8 cellular contexts compared by ENCODE assay signal in genomic region chr16:14630620-14631330, GRCh38. TPM values are rescaled to one million over a fixed set of nuclear protein-coding genes. Genes with fewer than 3 reads are reported as not detected.
DNase-seq lines count a peak whose midpoint lies in the region; FAIRE-seq and TF ChIP-seq lines count a peak whose summit lies in the region.
"Not testable (repeated sequence)": the region's sequence is repeated elsewhere in the genome, so short reads cannot be mapped to it uniquely, and the experiment has no call there.

No MANE protein-coding gene starts in this region.

- H3K14ac ChIP-seq in H1 (ENCODE audit: insufficient read length): not testable (repeated sequence)

- TF ChIP-seq RAD21 in H1 (IDR thresholded peaks at IDR 0.05 in 1 of 2, conservative IDR thresholded peaks at IDR 0.05 in 1 of 2; ENCODE audit: low read depth in 2 of 2, low read length in 2 of 2): not testable (repeated sequence)

- WGBS in H1 (ENCODE audit: extremely low coverage in 1 of 2, insufficient coverage in 1 of 2, insufficient read length in 1 of 2, insufficient replicate concordance in 2 of 2, low coverage in 1 of 2, low lambda C conversion rate in 2 of 2, missing lambda C conversion rate in 1 of 2), 2 experiments: 91% methylated on average over 29 of the region's 29 CpGs; no CpG with 5 or more reads in 1 of the 2 experiments

- H2AK5ac ChIP-seq in H1 (ENCODE audit: low read depth, low read length): peak overlapping the region; percentile 87; the same call in 1 of the 2 replicates

- H3K36me3 ChIP-seq in HUES48 (ENCODE audit: control insufficient read depth, insufficient read depth, low read length): peaks cover 33% of the 10 kb centered on the region
- peaks cover 21% of the 10 kb centered on the region for H3K36me3 ChIP-seq in SK-N-MC (ENCODE audit: insufficient read depth, low read length)
- H3K36me3 ChIP-seq in H1 (ENCODE audit: control insufficient read depth in 2 of 4, insufficient read depth in 4 of 4, low read length in 3 of 4): peaks cover 0 to 25% (median 10%) of the 10 kb centered on the region in 4 experiments; a peak in 5 of 8 replicates
- peaks cover 37% of the 10 kb centered on the region for H3K36me3 ChIP-seq in iPS-20b (ENCODE audit: insufficient read depth, low read depth, low read length)

- POLR2A ChIA-PET in AG04450 (lab: Yijun Ruan, JAX) (interaction anchor here (0.6 kb wide), 3 partner anchors 21 to 449 kb away, joined by 3 to 7 read pairs (median 4); no protein-coding TSS in a partner anchor), H1 (lab: Charles Lee; ENCODE audit: partially characterized antibody) (interaction anchor here (0.5 to 2.4 kb wide), 12 partner anchors 8 to 709 kb away, joined by 3 to 19 read pairs (median 5); no protein-coding TSS in a partner anchor)

- H2BK20ac ChIP-seq in H1 (ENCODE audit: low read length): not testable (repeated sequence)

- not testable (repeated sequence) for TF ChIP-seq CTCF in AG04450 (IDR thresholded peaks at IDR 0.05; ENCODE audit: low read depth, low read length); H1 (IDR thresholded peaks at IDR 0.05; ENCODE audit: control extremely low read depth in 1 of 3, insufficient read depth in 1 of 3, low read depth in 1 of 3, low read length in 3 of 3); nephron progenitor cell (IDR thresholded peaks at IDR 0.05)

- peak overlapping the region; percentile 97 for H4K5ac ChIP-seq in H1 (ENCODE audit: insufficient read length, low read depth, low read length)

- peak overlapping the region; percentile 88; the same call in 1 of the 2 replicates for H3K18ac ChIP-seq in H1 (ENCODE audit: extremely low read depth, low read length)

- H3K4me1 ChIP-seq in HUES48 (ENCODE audit: control insufficient read depth, insufficient read depth, low read length): peaks cover 33% of the 10 kb centered on the region
- H3K4me1 ChIP-seq in H1 (replicated peaks in 1 of 4; ENCODE audit: control insufficient read depth in 3 of 4, insufficient read depth in 4 of 4, low read length in 3 of 4): peaks cover 14 to 19% (median 16%) of the 10 kb centered on the region in 4 experiments
- H3K4me1 ChIP-seq in iPS-20b (ENCODE audit: insufficient read depth, low read length): peaks cover 23% of the 10 kb centered on the region

- H4K20me1 ChIP-seq in H1 (replicated peaks in 1 of 2; ENCODE audit: control insufficient read depth in 1 of 2, insufficient read depth in 2 of 2, low read length in 2 of 2): not testable (repeated sequence)

- CTCF ChIA-PET in AG04450 (lab: Charles Lee): not testable (repeated sequence)
- CTCF ChIA-PET in H1 (lab: Charles Lee; ENCODE audit: partially characterized antibody): interaction anchor here (1.0 kb wide), 1 partner anchor 11 kb away, joined by 3 read pairs; no protein-coding TSS in a partner anchor

- peak overlapping the region; percentile 99 for H3K27ac Mint-ChIP-seq in activated naive CD8-positive, alpha-beta T cell
- peak overlapping the region; percentile 96 for H3K27ac Mint-ChIP-seq in nephron progenitor cell
- peak overlapping the region; percentile 96 for H3K27ac Mint-ChIP-seq in stimulated activated naive CD8-positive, alpha-beta T cell treated with anti-CD3 and anti-CD28 coated beads, Interleukin-15, Interleukin-2, amounts not matched to agents 100 ng/mL and 50 ng/mL, for 24 hours

- H3K27ac ChIP-seq in AG04450 (ENCODE audit: low read depth, low read length) (peak overlapping the region; percentile 53), HUES48 (ENCODE audit: low read depth, low read length) (peak overlapping the region; percentile 98), SK-N-MC (peak overlapping the region; percentile 89), H1 (ENCODE audit: low read depth, low read length) (peak overlapping the region; percentile 74), iPS-20b (ENCODE audit: low read length) (peak overlapping the region; percentile 90)

- H3K9me3 ChIP-seq in AG04450 (ENCODE audit: control insufficient read depth, insufficient read depth, low read length); HUES48 (ENCODE audit: control insufficient read depth, insufficient read depth, low read length); SK-N-MC (ENCODE audit: low read depth, low read length); H1 (ENCODE audit: insufficient read depth in 2 of 2, low read depth in 1 of 2, low read length in 1 of 2); iPS-20b (ENCODE audit: insufficient read depth, low read depth, low read length): not testable (repeated sequence)

- H3K9ac ChIP-seq in HUES48 (ENCODE audit: low read depth, low read length) (0 out of 2 replicates have a peak overlapping the region, but pooled peaks have one; percentile 66), SK-N-MC (ENCODE audit: insufficient read length) (peak overlapping the region; percentile 17), H1 (replicated peaks in 1 of 4; ENCODE audit: extremely low read depth in 1 of 4, low read depth in 3 of 4, low read length in 3 of 4) (peak overlapping the region in 3 of 4 experiments; percentile 57 to 83 (median 65); a peak in 6 of 7 replicates), iPS-20b (ENCODE audit: low read depth, low read length) (peak overlapping the region; percentile 99; the same call in 1 of the 2 replicates)

- H3K4me3 ChIP-seq in AG04450 (ENCODE audit: low read depth, low read length) (peak overlapping the region; percentile 39), HUES48 (ENCODE audit: low read depth, low read length) (peak overlapping the region; percentile 49), SK-N-MC (peak overlapping the region; percentile 93), H1 (ENCODE audit: extremely low read depth in 1 of 4, insufficient read depth in 2 of 4, low read depth in 3 of 4, low read length in 4 of 4) (peak overlapping the region in 3 of 4 experiments; percentile 23 to 90 (median 82); a peak in 3 of 8 replicates), iPS-20b (ENCODE audit: low read length) (peak overlapping the region; percentile 95; the same call in 1 of the 2 replicates)

- peak overlapping the region; percentile 57; the same call in 1 of the 2 replicates for H4K8ac ChIP-seq in H1 (ENCODE audit: extremely low read depth, insufficient read depth, low read length)

- H3K23ac ChIP-seq in H1 (ENCODE audit: insufficient read length): not testable (repeated sequence)

- FAIRE-seq in H1 (lab: Jason Lieb, UNC): not testable (repeated sequence)

- H3K27me3 Mint-ChIP-seq in activated naive CD8-positive, alpha-beta T cell; nephron progenitor cell (ENCODE audit: low read depth, poor library complexity); stimulated activated naive CD8-positive, alpha-beta T cell treated with anti-CD3 and anti-CD28 coated beads, Interleukin-15, Interleukin-2, amounts not matched to agents 100 ng/mL and 50 ng/mL, for 24 hours: not testable (repeated sequence)

- not testable (repeated sequence) for H3K27me3 ChIP-seq in AG04450 (ENCODE audit: control insufficient read depth, insufficient read depth, low read length); HUES48 (ENCODE audit: control insufficient read depth, insufficient read depth, low read length); H1 (replicated peaks in 1 of 4; ENCODE audit: control insufficient read depth in 3 of 4, extremely low read depth in 1 of 4, insufficient read depth in 3 of 4, low read length in 3 of 4); iPS-20b (ENCODE audit: insufficient read depth, low read length)

- H3K23me2 ChIP-seq in H1 (ENCODE audit: low read depth, low read length): not testable (repeated sequence)

- peak overlapping the region; percentile 68 for H2BK120ac ChIP-seq in H1 (replicated peaks; ENCODE audit: low read depth, low read length)

- peaks cover 6 to 41% of the 10 kb centered on the region in 2 experiments; a peak in 3 of 4 replicates for H3K79me2 ChIP-seq in H1 (ENCODE audit: control insufficient read depth in 1 of 2, insufficient read depth in 2 of 2, low read length in 2 of 2)

- peak overlapping the region; percentile 44 for H3K56ac ChIP-seq in H1 (replicated peaks; ENCODE audit: insufficient read length, low read depth, low read length)

- not testable (repeated sequence) for H2AFZ ChIP-seq in H1 (ENCODE audit: low read length)

- H2BK12ac ChIP-seq in H1 (ENCODE audit: low read depth, low read length): peak overlapping the region; percentile 92; the same call in 1 of the 2 replicates

- peaks cover 61% of the 10 kb centered on the region for H3K4me1 Mint-ChIP-seq in activated naive CD8-positive, alpha-beta T cell (ENCODE audit: low read depth)
- H3K4me1 Mint-ChIP-seq in nephron progenitor cell: peaks cover 41% of the 10 kb centered on the region
- peaks cover 63% of the 10 kb centered on the region for H3K4me1 Mint-ChIP-seq in stimulated activated naive CD8-positive, alpha-beta T cell treated with anti-CD3 and anti-CD28 coated beads, Interleukin-15, Interleukin-2, amounts not matched to agents 100 ng/mL and 50 ng/mL, for 24 hours (ENCODE audit: low read depth)

- not testable (repeated sequence) for H3K36me3 Mint-ChIP-seq in activated naive CD8-positive, alpha-beta T cell
- peaks cover 28% of the 10 kb centered on the region for H3K36me3 Mint-ChIP-seq in nephron progenitor cell (ENCODE audit: low read depth)
- H3K36me3 Mint-ChIP-seq in stimulated activated naive CD8-positive, alpha-beta T cell treated with anti-CD3 and anti-CD28 coated beads, Interleukin-15, Interleukin-2, amounts not matched to agents 100 ng/mL and 50 ng/mL, for 24 hours (ENCODE audit: low read depth): peaks cover 41% of the 10 kb centered on the region

- not testable (repeated sequence) for H4K91ac ChIP-seq in H1 (replicated peaks; ENCODE audit: insufficient read length, low read length)

- peak overlapping the region; percentile 98 for H3K4me3 Mint-ChIP-seq in activated naive CD8-positive, alpha-beta T cell
- peak overlapping the region; percentile 99 for H3K4me3 Mint-ChIP-seq in nephron progenitor cell
- H3K4me3 Mint-ChIP-seq in stimulated activated naive CD8-positive, alpha-beta T cell treated with anti-CD3 and anti-CD28 coated beads, Interleukin-15, Interleukin-2, amounts not matched to agents 100 ng/mL and 50 ng/mL, for 24 hours: peak overlapping the region; percentile 96

- not testable (repeated sequence) for H3K9me3 Mint-ChIP-seq in activated naive CD8-positive, alpha-beta T cell (ENCODE audit: low read depth); nephron progenitor cell; stimulated activated naive CD8-positive, alpha-beta T cell treated with anti-CD3 and anti-CD28 coated beads, Interleukin-15, Interleukin-2, amounts not matched to agents 100 ng/mL and 50 ng/mL, for 24 hours

- H2BK5ac ChIP-seq in H1 (ENCODE audit: low read depth, low read length): peak overlapping the region; percentile 91

- TF ChIP-seq POLR2A in H1 (IDR thresholded peaks at IDR 0.05; ENCODE audit: control extremely low read depth in 1 of 2, low read depth in 2 of 2, low read length in 2 of 2): not testable (repeated sequence)

- not testable (repeated sequence) for H3K79me1 ChIP-seq in H1 (ENCODE audit: low read depth, low read length)

- peak overlapping the region; percentile 60 to 86 for H3K4me2 ChIP-seq in H1 (ENCODE audit: insufficient read depth in 1 of 2, low read depth in 2 of 2, low read length in 2 of 2)

- not testable (repeated sequence) for DNase-seq in AG04450 (ENCODE audit: low read depth, low spot score); SK-N-MC (ENCODE audit: low read depth, low spot score); H1 (ENCODE audit: low read depth in 1 of 2, low spot score in 2 of 2); nephron progenitor cell

- peak overlapping the region; percentile 79 for H3K4ac ChIP-seq in H1 (replicated peaks; ENCODE audit: insufficient read length, low read depth, low read length)

- H2BK15ac ChIP-seq in H1 (ENCODE audit: low read length): not testable (repeated sequence)

- not testable (repeated sequence) for TF ChIP-seq EP300 in H1 (IDR thresholded peaks at IDR 0.05; ENCODE audit: borderline replicate concordance in 1 of 2, low read depth in 2 of 2, low read length in 2 of 2)

RNA-seq across cellular contexts. Expression of gene PARN, which starts 0.7 kb away (rescaled TPM):
- 33.9 and 37.7 TPM in 2 replicates for polyA plus RNA-seq in AG04450 (2011; rRNA removed)
- 21.0 and 24.9 TPM in 2 replicates for polyA minus RNA-seq in AG04450 (2011; rRNA and poly(A)+ RNA removed)
- total RNA-seq in H1 (2021; fragmentation: NEBNext Ultra II Directional; extraction: Animal tissue kit (Norgen Biotek cat#: 25700)): 40.8 and 44.6 TPM in 2 replicates
- 21.4 and 24.5 TPM in 2 replicates for polyA plus RNA-seq in H1 (2011; rRNA removed)
- polyA plus RNA-seq in H1 (2011; cell fraction: cytosol; rRNA removed): 32.3 TPM
- 11.2 TPM for polyA plus RNA-seq in H1 (2011; cell fraction: nucleus; rRNA removed)
- 33.2 to 45.1 TPM (median 34.5 TPM) in 4 replicates for polyA plus RNA-seq in H1 (2012, experiment 1 of 2)
- 3.9 TPM for polyA plus RNA-seq in H1 (2012, experiment 2 of 2)
- 30.3 TPM for polyA plus RNA-seq in H1 (2013, experiment 1 of 2)
- polyA plus RNA-seq in H1 (2013, experiment 2 of 2): 32.7 TPM
- polyA minus RNA-seq in H1 (2011; rRNA and poly(A)+ RNA removed): 27.2 and 35.9 TPM in 2 replicates
- polyA minus RNA-seq in H1 (2011; cell fraction: cytosol; rRNA and poly(A)+ RNA removed): 18.4 TPM
- polyA minus RNA-seq in H1 (2011; cell fraction: nucleus; rRNA and poly(A)+ RNA removed): 40.1 TPM

RNA-seq across cellular contexts. Expression of gene BFAR, which starts 2.0 kb away (rescaled TPM):
- polyA plus RNA-seq in AG04450 (2011; rRNA removed) (63.7 and 75.0 TPM in 2 replicates), H1 (2011; rRNA removed) (48.2 and 56.9 TPM in 2 replicates)
- polyA minus RNA-seq in AG04450 (2011; rRNA and poly(A)+ RNA removed): 51.7 and 57.6 TPM in 2 replicates
- 75.5 and 78.2 TPM in 2 replicates for total RNA-seq in H1 (2021; fragmentation: NEBNext Ultra II Directional; extraction: Animal tissue kit (Norgen Biotek cat#: 25700))
- polyA plus RNA-seq in H1 (2011; cell fraction: cytosol; rRNA removed): 68.9 TPM
- 26.3 TPM for polyA plus RNA-seq in H1 (2011; cell fraction: nucleus; rRNA removed)
- polyA plus RNA-seq in H1 (2012, experiment 1 of 2): 63.0 to 79.8 TPM (median 65.8 TPM) in 4 replicates
- polyA plus RNA-seq in H1 (2012, experiment 2 of 2): 50.3 TPM
- polyA plus RNA-seq in H1 (2013, experiment 1 of 2): 85.5 TPM
- polyA plus RNA-seq in H1 (2013, experiment 2 of 2): 95.9 TPM
- polyA minus RNA-seq in H1 (2011; rRNA and poly(A)+ RNA removed): 88.5 and 101 TPM in 2 replicates
- polyA minus RNA-seq in H1 (2011; cell fraction: cytosol; rRNA and poly(A)+ RNA removed): 47.0 TPM
- 43.1 TPM for polyA minus RNA-seq in H1 (2011; cell fraction: nucleus; rRNA and poly(A)+ RNA removed)

Comparison
In these comparisons a context has a peak if more than half of its experiments do, and no peak if none do; other contexts are left out.
1. H3K4me3 ChIP-seq: peak in every context shown above with its lines; median percentile 95 in iPS-20b; 93 in SK-N-MC; 82 in H1; 49 in HUES48; 39 in AG04450.
2. H3K9ac ChIP-seq: peak in every context shown above with its lines; median percentile 99 in iPS-20b; 66 in HUES48; 65 in H1; 17 in SK-N-MC.